In the genomic region with DNA sequence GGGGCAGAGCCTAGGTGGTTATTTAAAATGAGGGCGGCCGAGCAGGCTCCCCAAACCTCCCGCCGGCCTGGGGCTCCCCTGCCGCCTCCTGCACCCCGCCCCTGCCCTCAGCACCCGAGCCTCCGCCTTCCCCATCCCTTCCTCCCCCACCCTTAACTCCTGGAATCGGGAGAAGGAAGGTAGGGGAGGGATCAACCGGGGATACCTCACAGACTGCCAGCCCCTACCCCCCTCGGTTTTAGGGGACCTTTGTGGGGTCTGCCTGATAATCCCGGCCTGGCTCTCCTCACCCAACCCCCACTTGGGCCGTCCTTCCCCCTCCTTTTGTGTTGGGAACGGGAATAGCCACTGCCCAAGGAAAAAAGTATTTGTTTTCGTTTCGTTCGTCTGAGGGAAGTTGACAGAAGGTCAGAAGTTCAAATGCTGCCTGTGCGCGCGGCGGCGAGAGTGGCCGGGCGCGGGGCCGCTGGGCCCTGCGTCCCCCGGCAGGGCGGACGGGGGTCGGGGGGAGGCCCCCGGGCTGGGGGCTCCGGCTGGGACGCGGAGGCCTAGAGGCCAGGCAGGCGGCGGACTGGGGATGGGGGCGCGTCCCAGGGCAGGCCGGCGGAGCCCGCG, we compare ENCODE assay signal across 13 cellular contexts. TPM values are rescaled to one million over a fixed set of nuclear protein-coding genes. Genes with fewer than 3 reads are reported as not detected.
DNase-seq lines count a peak whose midpoint lies in the region; ATAC-seq and TF ChIP-seq lines count a peak whose summit lies in the region.
"Had no signal": no experiment of that assay in that cellular context is flagged by ENCODE, and none has a peak within 500 bp of the region (broad histone marks: within the 10 kb centered on the region; RNA-seq: fewer than 3 reads in every experiment).

No MANE protein-coding gene starts in this region.

- peaks cover 45% of the 10 kb centered on the region for H3K4me1 Mint-ChIP-seq in stimulated activated memory B cell treated with anti-CD40 and anti-IgM and Interleukin-4, amounts not matched to agents 10 μg/mL and 1 μg/mL and 100 μg/mL, for 72 hours

- under 1% methylated on average over 9 of the region's 43 CpGs for WGBS in right lobe of liver (ENCODE audit: insufficient coverage, low coverage, low lambda C conversion rate, missing lambda C conversion rate)

- no peaks in the 10 kb centered on the region for H3K9me2 ChIP-seq in Karpas-422 (replicated peaks; ENCODE audit: insufficient read depth, low read length)

- no peak overlapping the region for H3K9ac ChIP-seq in Karpas-422 (ENCODE audit: low read length)

- H3K36me3 Mint-ChIP-seq in stimulated activated memory B cell treated with anti-CD40 and anti-IgM and Interleukin-4, amounts not matched to agents 10 μg/mL and 1 μg/mL and 100 μg/mL, for 72 hours, result no peaks in the 10 kb centered on the region
- H3K36me3 Mint-ChIP-seq: stimulated activated effector memory CD8-positive, alpha-beta T cell treated with anti-CD3 and anti-CD28 coated beads, Interleukin-12 subunit alpha, Interleukin-12 subunit beta, amount 100 ng/mL, for 72 hours had no signal

- H4K20me1 ChIP-seq in Karpas-422 (ENCODE audit: insufficient read depth, low read depth, low read length), result no peaks in the 10 kb centered on the region

- H3K4me3 ChIP-seq in coronary artery, result peak overlapping the region; percentile 57
- H3K4me3 ChIP-seq in right lobe of liver, result peak overlapping the region; percentile 66 to 78 (median 77)
- no peak overlapping the region for H3K4me3 ChIP-seq in Karpas-422 (ENCODE audit: low read length)
- H3K4me3 ChIP-seq: skin epidermis had no signal

- H3K27ac ChIP-seq in coronary artery (no peak overlapping the region), right lobe of liver (peak overlapping the region; percentile 86 to 100 (median 99)), Karpas-422 (ENCODE audit: low read length) (no peak overlapping the region)
- H3K27ac ChIP-seq: skin epidermis had no signal

- intact Hi-C loops in right lobe of liver (cut with DNase I), result no loop called here

- no peak overlapping the region for H2AFZ ChIP-seq in Karpas-422 (ENCODE audit: low read length)

- H3K27me3 Mint-ChIP-seq in stimulated activated memory B cell treated with anti-CD40 and anti-IgM and Interleukin-4, amounts not matched to agents 10 μg/mL and 1 μg/mL and 100 μg/mL, for 72 hours, result peaks cover 78% of the 10 kb centered on the region

- H3K27me3 ChIP-seq in right lobe of liver (no peaks in the 10 kb centered on the region), Karpas-422 (ENCODE audit: low read length) (no peaks in the 10 kb centered on the region)

- H3K4me3 Mint-ChIP-seq in stimulated activated memory B cell treated with anti-CD40 and anti-IgM and Interleukin-4, amounts not matched to agents 10 μg/mL and 1 μg/mL and 100 μg/mL, for 72 hours, result peak overlapping the region; percentile 34
- H3K4me3 Mint-ChIP-seq: HFFc6; stimulated activated effector memory CD8-positive, alpha-beta T cell treated with anti-CD3 and anti-CD28 coated beads, Interleukin-12 subunit alpha, Interleukin-12 subunit beta, amount 100 ng/mL, for 72 hours had no signal

- DNase-seq in HuH-7.5 (ENCODE audit: low spot score) (peak; percentile 84), coronary artery (ENCODE audit: low spot score) (no peak), right lobe of liver (no peak), Karpas-422 (no peak)
- DNase-seq: activated effector memory CD4-positive, alpha-beta T cell treated with Interleukin-2 at 50 U/mL for 16 hours; effector memory CD4-positive, alpha-beta T cell; HFFc6; NCI-H1694 treated with DMSO at 0.1 percent for 48 hours had no signal

- no peaks in the 10 kb centered on the region for H3K9me3 Mint-ChIP-seq in stimulated activated memory B cell treated with anti-CD40 and anti-IgM and Interleukin-4, amounts not matched to agents 10 μg/mL and 1 μg/mL and 100 μg/mL, for 72 hours
- H3K9me3 Mint-ChIP-seq: HFFc6; stimulated activated effector memory CD8-positive, alpha-beta T cell treated with anti-CD3 and anti-CD28 coated beads, Interleukin-12 subunit alpha, Interleukin-12 subunit beta, amount 100 ng/mL, for 72 hours had no signal

- H3K9me3 ChIP-seq in right lobe of liver, result no peaks in the 10 kb centered on the region
- no peaks in the 10 kb centered on the region for H3K9me3 ChIP-seq in Karpas-422 (ENCODE audit: low read length)

- no peak overlapping the region for H3K4me2 ChIP-seq in Karpas-422 (ENCODE audit: low read depth, low read length, poor library complexity, severe bottlenecking)

- no peak overlapping the region for H3K27ac Mint-ChIP-seq in stimulated activated memory B cell treated with anti-CD40 and anti-IgM and Interleukin-4, amounts not matched to agents 10 μg/mL and 1 μg/mL and 100 μg/mL, for 72 hours
- H3K27ac Mint-ChIP-seq: HFFc6; stimulated activated effector memory CD8-positive, alpha-beta T cell treated with anti-CD3 and anti-CD28 coated beads, Interleukin-12 subunit alpha, Interleukin-12 subunit beta, amount 100 ng/mL, for 72 hours had no signal

- TF ChIP-seq CTCF in coronary artery (IDR thresholded peaks at IDR 0.05) (no peak), right lobe of liver (IDR thresholded peaks at IDR 0.05) (no peak)

- no peak for TF ChIP-seq POLR2A in right lobe of liver (IDR thresholded peaks at IDR 0.05)

- peak; percentile 40 to 57 (median 50) for ATAC-seq in right lobe of liver
- ATAC-seq in stimulated activated memory B cell treated with anti-CD40 and anti-IgM and Interleukin-4, amounts not matched to agents 10 μg/mL and 1 μg/mL and 100 μg/mL, for 72 hours, result no peak
- ATAC-seq in GM21390 (IDR thresholded peaks at IDR 0.05; ENCODE audit: unreplicated experiment), result no peak
- ATAC-seq in GM21526 (IDR thresholded peaks at IDR 0.05; ENCODE audit: low FRiP score, unreplicated experiment), result no peak
- ATAC-seq: stimulated activated effector memory CD8-positive, alpha-beta T cell treated with anti-CD3 and anti-CD28 coated beads, Interleukin-12 subunit alpha, Interleukin-12 subunit beta, amount 100 ng/mL, for 72 hours had no signal

- H3K36me3 ChIP-seq in right lobe of liver (no peaks in the 10 kb centered on the region), Karpas-422 (ENCODE audit: insufficient read depth, low read length) (no peaks in the 10 kb centered on the region)

- H3K4me1 ChIP-seq in right lobe of liver, result peaks cover 0 to 43% (median 6%) of the 10 kb centered on the region in 4 donors
- no peaks in the 10 kb centered on the region for H3K4me1 ChIP-seq in Karpas-422 (ENCODE audit: low read length)

- no peaks in the 10 kb centered on the region for H3K79me2 ChIP-seq in Karpas-422 (ENCODE audit: low read length)

RNA-seq across cellular contexts. Expression of a gene that starts 2.8 kb away (rescaled TPM):
- total RNA-seq in right lobe of liver, result 10 to 100 TPM in 4 of 6 experiments, 1 to 10 TPM in 2; 6.8 to 18.6 (median 12.4) TPM
- total RNA-seq in Karpas-422 (2014; rRNA removed; shearing (Covaris generic); ENCODE audit: low replicate concordance), result not detected in 2 replicates
- total RNA-seq: HFFc6 had no signal

Comparison
In these comparisons a context has a peak if more than half of its experiments do, and no peak if none do; other contexts are left out.
1. H3K27ac ChIP-seq: peak in right lobe of liver (3 of 3); none in coronary artery (0 of 2) and Karpas-422 (single experiment).
2. ATAC-seq: peak in right lobe of liver (4 of 4); none in stimulated activated memory B cell treated with anti-CD40 and anti-IgM and Interleukin-4, amounts not matched to agents 10 μg/mL and 1 μg/mL and 100 μg/mL, for 72 hours (single experiment), GM21390 (single experiment) and GM21526 (single experiment).